In the genomic region with DNA sequence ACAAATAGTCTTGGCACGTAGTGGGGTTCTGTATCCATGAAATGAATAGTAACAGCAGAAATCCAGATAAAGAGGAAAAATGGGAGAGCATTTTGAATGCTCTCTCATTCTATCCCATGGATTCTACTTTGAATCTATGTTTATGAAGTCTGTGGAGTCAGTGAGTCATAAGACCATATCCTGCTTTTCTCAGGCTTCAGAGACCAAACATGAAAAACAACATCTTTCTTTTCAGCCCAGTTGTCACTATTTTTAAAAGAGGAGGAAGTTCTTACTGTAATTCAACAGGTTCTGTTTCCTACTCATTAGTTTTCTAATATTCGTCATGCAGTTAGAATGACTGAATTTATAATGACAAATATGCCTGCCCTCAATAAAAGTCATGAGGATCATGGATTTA, we compare ENCODE assay signal across 10 cellular contexts. TPM values are rescaled to one million over a fixed set of nuclear protein-coding genes. Genes with fewer than 3 reads are reported as not detected.
DNase-seq lines count a peak whose midpoint lies in the region; ATAC-seq and TF ChIP-seq lines count a peak whose summit lies in the region.
"Had no signal": no experiment of that assay in that cellular context is flagged by ENCODE, and none has a peak within 500 bp of the region (broad histone marks: within the 10 kb centered on the region; RNA-seq: fewer than 3 reads in every experiment).

No MANE protein-coding gene starts in this region.

- H3K4me3 Mint-ChIP-seq in naive B cell: peak overlapping the region in 7 of 8 donors; percentile 53 to 85 (median 78)
- no peak overlapping the region for H3K4me3 Mint-ChIP-seq in natural killer cell

- peaks cover 39 to 56% (median 49%) of the 10 kb centered on the region in 3 donors for H3K4me1 Mint-ChIP-seq in naive B cell
- H3K4me1 Mint-ChIP-seq in natural killer cell: peaks cover 7% of the 10 kb centered on the region in 2 donors

- no peaks in the 10 kb centered on the region for H3K9me3 ChIP-seq in duodenal mucosa (ENCODE audit: control insufficient read depth in 1 of 2, low read length in 2 of 2)

- H3K9me3 Mint-ChIP-seq in naive B cell (peaks cover 0 to 2% (median 0%) of the 10 kb centered on the region in 7 donors), natural killer cell (no peaks in the 10 kb centered on the region)

- no peaks in the 10 kb centered on the region for H3K36me3 ChIP-seq in duodenal mucosa (ENCODE audit: control insufficient read depth in 1 of 2, insufficient read depth in 2 of 2, low read length in 2 of 2)

- peak overlapping the region; percentile 38 to 96 (median 72) for H3K27ac Mint-ChIP-seq in naive B cell
- peak overlapping the region in 1 of 2 donors; percentile 5 for H3K27ac Mint-ChIP-seq in natural killer cell

- H3K4me1 ChIP-seq in duodenal mucosa (ENCODE audit: control insufficient read depth in 1 of 2, insufficient read depth in 2 of 2, low read length in 2 of 2): peaks cover 31 to 50% of the 10 kb centered on the region in 2 donors

- intact Hi-C loops in natural killer cell (cut with micrococcal nuclease): no loop called here

- H3K27me3 Mint-ChIP-seq in naive B cell (no peaks in the 10 kb centered on the region), natural killer cell (ENCODE audit: low read depth in 2 of 2) (peaks cover 7 to 15% of the 10 kb centered on the region in 2 donors)

- peak overlapping the region; percentile 87 for H3K27ac ChIP-seq in duodenal mucosa (ENCODE audit: low read depth, low read length)

- ATAC-seq in naive B cell (ENCODE audit: low read depth in 2 of 2): peak; percentile 28 to 35
- ATAC-seq in stimulated activated naive CD8-positive, alpha-beta T cell treated with anti-CD3 and anti-CD28 coated beads, Interleukin-15, Interleukin-2, amounts not matched to agents 100 U/mL and 50 U/mL, for 24 hours: no peak
- ATAC-seq in HG02610 (IDR thresholded peaks at IDR 0.05; ENCODE audit: unreplicated experiment): no peak
- ATAC-seq in natural killer cell: no peak

- H3K36me3 Mint-ChIP-seq in naive B cell (no peaks in the 10 kb centered on the region), natural killer cell (no peaks in the 10 kb centered on the region)

- TF ChIP-seq CTCF in natural killer cell (IDR thresholded peaks at IDR 0.05): no peak

- no peaks in the 10 kb centered on the region for H3K27me3 ChIP-seq in duodenal mucosa (ENCODE audit: control insufficient read depth in 1 of 2, insufficient read depth in 2 of 2, low read length in 2 of 2)

- peak; percentile 73 for DNase-seq in COLO829 (ENCODE audit: low spot score)
- DNase-seq in M059J (ENCODE audit: low read depth): peak; percentile 85
- no peak for DNase-seq in naive B cell
- DNase-seq in stimulated activated naive CD8-positive, alpha-beta T cell treated with anti-CD3 and anti-CD28 coated beads, Interleukin-15, Interleukin-2, amounts not matched to agents 100 U/mL and 50 U/mL, for 24 hours: no peak
- no peak for DNase-seq in cerebellar nuclear complex (lab: John Stamatoyannopoulos, UW)
- no peak for DNase-seq in natural killer cell
- DNase-seq: NCI-H187 treated with DMSO at 0.1 percent for 48 hours, SHP77 treated with DMSO at 0.1 percent for 48 hours had no signal

- peak overlapping the region in 1 of 2 donors; percentile 54 for H3K9ac ChIP-seq in duodenal mucosa (ENCODE audit: low read depth in 1 of 2, low read length in 2 of 2)

- H3K4me3 ChIP-seq in duodenal mucosa (ENCODE audit: low read depth in 1 of 2, low read length in 2 of 2): no peak overlapping the region

RNA-seq across cellular contexts. Expression of a gene that starts 39.4 kb away (rescaled TPM):
- total RNA-seq in M059J (2014; rRNA removed; shearing (Covaris generic)): 54.5 and 61.1 TPM in 2 replicates
- 100 to 1,000 TPM; 232 to 326 (median 293) TPM for polyA plus RNA-seq in naive B cell (ENCODE audit: low read depth in 6 of 6)
- total RNA-seq in natural killer cell: 100 to 1,000 TPM in 2 of 3 donors, 10 to 100 TPM in 1; 80.7 to 138 (median 113) TPM

Comparison
In these comparisons a context has a peak if more than half of its experiments do, and no peak if none do; other contexts are left out.
1. DNase-seq: peak in COLO829 (single experiment) and M059J (single experiment); none in naive B cell (single experiment), stimulated activated naive CD8-positive, alpha-beta T cell treated with anti-CD3 and anti-CD28 coated beads, Interleukin-15, Interleukin-2, amounts not matched to agents 100 U/mL and 50 U/mL, for 24 hours (single experiment), cerebellar nuclear complex (0 of 2) and natural killer cell (single experiment).
2. ATAC-seq: peak in naive B cell (2 of 2); none in stimulated activated naive CD8-positive, alpha-beta T cell treated with anti-CD3 and anti-CD28 coated beads, Interleukin-15, Interleukin-2, amounts not matched to agents 100 U/mL and 50 U/mL, for 24 hours (single experiment), HG02610 (single experiment) and natural killer cell (0 of 3).